In genomic region chr16:67277294-67277998, GRCh38 we compare ENCODE assay signal across 9 cellular contexts. TPM values are rescaled to one million over a fixed set of nuclear protein-coding genes. Genes with fewer than 3 reads are reported as not detected.
DNase-seq lines count a peak whose midpoint lies in the region; ATAC-seq and TF ChIP-seq lines count a peak whose summit lies in the region.
"Had no signal": no experiment of that assay in that cellular context is flagged by ENCODE, and none has a peak within 500 bp of the region (broad histone marks: within the 10 kb centered on the region; RNA-seq: fewer than 3 reads in every experiment).

No MANE protein-coding gene starts in this region.

- peak overlapping the region; percentile 78 for H3K4me3 ChIP-seq in epithelial cell of esophagus (ENCODE audit: low read length)
- H3K4me3 ChIP-seq in psoas muscle, result no peak overlapping the region

- no peaks in the 10 kb centered on the region for H3K36me3 ChIP-seq in psoas muscle (ENCODE audit: insufficient read depth in 1 of 2, low read depth in 1 of 2)

- H3K27ac Mint-ChIP-seq in nephron progenitor cell, result no peak overlapping the region

- peak overlapping the region; percentile 51 for H3K27ac ChIP-seq in psoas muscle

- H3K4me3 Mint-ChIP-seq in nephron progenitor cell, result no peak overlapping the region

- H3K27me3 Mint-ChIP-seq in nephron progenitor cell (ENCODE audit: low read depth, poor library complexity), result peaks cover 30% of the 10 kb centered on the region

- ATAC-seq in psoas muscle (peak; percentile 44 to 89 (median 81)), GM18498 (IDR thresholded peaks at IDR 0.05; ENCODE audit: unreplicated experiment) (no peak)

- intact Hi-C loops in psoas muscle (cut with DNase I), result no loop called here

- 75 to 87% (median 79%) methylated on average over 4 of the region's 4 CpGs for WGBS in psoas muscle, 3 donors

- TF ChIP-seq CTCF in epithelial cell of esophagus (IDR thresholded peaks at IDR 0.05; ENCODE audit: insufficient read depth, low read depth, low read length, missing control alignments), result no peak
- no peak for TF ChIP-seq CTCF in psoas muscle (IDR thresholded peaks at IDR 0.05)
- TF ChIP-seq CTCF in nephron progenitor cell (IDR thresholded peaks at IDR 0.05), result no peak

- no peaks in the 10 kb centered on the region for H3K9me3 ChIP-seq in psoas muscle

- H3K4me1 Mint-ChIP-seq in nephron progenitor cell, result no peaks in the 10 kb centered on the region

- peaks cover 11% of the 10 kb centered on the region for H3K4me1 ChIP-seq in psoas muscle

- no peaks in the 10 kb centered on the region for H3K27me3 ChIP-seq in psoas muscle (ENCODE audit: insufficient read depth in 3 of 3, low read length in 2 of 3)

- peak; percentile 97 for DNase-seq in GM04503 (ENCODE audit: low read depth)
- DNase-seq in RPMI7951 (ENCODE audit: low read depth), result peak; percentile 99
- peak; percentile 96 for DNase-seq in epithelial cell of esophagus (ENCODE audit: low read depth)
- DNase-seq in psoas muscle, result peak; percentile 60 to 76
- no peak for DNase-seq in central memory CD4-positive, alpha-beta T cell
- DNase-seq in NCI-H748 treated with DMSO at 0.1 percent for 48 hours (lab: John Stamatoyannopoulos, UW), result no peak
- DNase-seq in nephron progenitor cell, result no peak

- no peaks in the 10 kb centered on the region for H3K36me3 Mint-ChIP-seq in nephron progenitor cell (ENCODE audit: low read depth)

- H3K9me3 Mint-ChIP-seq in nephron progenitor cell, result no peaks in the 10 kb centered on the region

RNA-seq across cellular contexts. Expression of gene PLEKHG4, which starts 1.9 kb away (rescaled TPM):
- total RNA-seq in RPMI7951 (2014; rRNA removed; shearing (Covaris generic)), result 2.9 and 4.9 TPM in 2 replicates
- 1 to 10 TPM in 2 of 4 donors, under 1 TPM in 2; 0.28 to 1.9 (median 1.3) TPM for total RNA-seq in psoas muscle
- polyA plus RNA-seq in psoas muscle, result under 1 TPM; 0.60 to 1.00 (median 0.98) TPM

RNA-seq across cellular contexts. Expression of gene SLC9A5, which starts 28.7 kb away (rescaled TPM):
- total RNA-seq in RPMI7951 (2014; rRNA removed; shearing (Covaris generic)), result 0.98 and 1.1 TPM in 2 replicates
- total RNA-seq in psoas muscle, result 1 to 10 TPM in 3 of 4 donors, under 1 TPM in 1; 0.59 to 1.7 (median 1.4) TPM
- polyA plus RNA-seq in psoas muscle, result 1 to 10 TPM in 1 of 3 donors, under 1 TPM in 2; 0.52 to 1.1 (median 0.91) TPM

RNA-seq across cellular contexts. Expression of gene FHOD1, which starts 30.2 kb away (rescaled TPM):
- total RNA-seq in RPMI7951 (2014; rRNA removed; shearing (Covaris generic)), result 33.6 and 37.2 TPM in 2 replicates
- 100 to 1,000 TPM in 3 of 4 donors, 10 to 100 TPM in 1; 61.5 to 154 (median 124) TPM for total RNA-seq in psoas muscle
- 10 to 100 TPM; 16.9 to 48.7 (median 27.2) TPM for polyA plus RNA-seq in psoas muscle

RNA-seq across cellular contexts. Expression of gene KCTD19, which starts 49.1 kb away (rescaled TPM):
- total RNA-seq in RPMI7951 (2014; rRNA removed; shearing (Covaris generic)), result not detected in 2 replicates
- total RNA-seq in psoas muscle, result not detected
- polyA plus RNA-seq in psoas muscle, result under 1 TPM in 1 of 3 donors, not detected in 2; 0.03 TPM

RNA-seq across cellular contexts. Expression of gene LRRC36, which starts 49.2 kb away (rescaled TPM):
- not detected in 2 replicates for total RNA-seq in RPMI7951 (2014; rRNA removed; shearing (Covaris generic))
- total RNA-seq in psoas muscle, result not detected
- polyA plus RNA-seq in psoas muscle, result under 1 TPM; 0.06 to 0.25 (median 0.11) TPM
- total RNA-seq: T-helper 2 cell treated with Interferon-gamma antibody and Interleukin-4, amounts not matched to agents 100 ng/mL and 5 ng/mL, for 36 hours had no signal

Comparison
In these comparisons a context has a peak if more than half of its experiments do, and no peak if none do; other contexts are left out.
1. DNase-seq: peak in GM04503 (single experiment), RPMI7951 (single experiment), epithelial cell of esophagus (single experiment) and psoas muscle (2 of 2); none in central memory CD4-positive, alpha-beta T cell (single experiment), NCI-H748 treated with DMSO at 0.1 percent for 48 hours (single experiment) and nephron progenitor cell (single experiment).